20 cellular contexts compared by ENCODE assay signal in genomic region chr2:80711915-80712314, GRCh38.
DNase-seq lines count a peak whose midpoint lies in the region; ATAC-seq, FAIRE-seq and TF ChIP-seq lines count a peak whose summit lies in the region.
"Had no signal": no experiment of that assay in that cellular context is flagged by ENCODE, and none has a peak within 500 bp of the region (broad histone marks: within the 10 kb centered on the region; RNA-seq: fewer than 3 reads in every experiment).

No MANE protein-coding gene starts in this region.

- DNase-seq in A549 (ENCODE audit: low read depth in 1 of 2, low spot score in 1 of 2) (no peak), IMR-90 (no peak), H1 (ENCODE audit: low read depth in 1 of 2, low spot score in 2 of 2) (no peak), esophagus muscularis mucosa (ENCODE audit: extremely low spot score) (no peak), hepatocyte (ENCODE audit: low spot score) (no peak)
- DNase-seq: 8988T; AML-193; Caco-2; Calu3; CD4-positive, alpha-beta T cell; CD8-positive, alpha-beta T cell; DMS79 treated with DMSO at 0.1 percent for 48 hours; GF-D8 had no signal

- H3K23ac ChIP-seq in IMR-90 (ENCODE audit: low read depth, low read length) (no peak overlapping the region), H1 (ENCODE audit: insufficient read length) (no peak overlapping the region)

- H3K9ac ChIP-seq in IMR-90 (ENCODE audit: low read depth, low read length): no peak overlapping the region
- H3K9ac ChIP-seq in H1 (replicated peaks in 1 of 4; ENCODE audit: extremely low read depth in 1 of 4, low read depth in 3 of 4, low read length in 3 of 4): no peak overlapping the region
- H3K9ac ChIP-seq: BLaER1 treated with 17β-estradiol and CSF1 and Interleukin-3, amounts not matched to agents 10 nM and 100 nM had no signal

- H3K4ac ChIP-seq in IMR-90 (ENCODE audit: low read depth, low read length) (no peak overlapping the region), H1 (replicated peaks; ENCODE audit: insufficient read length, low read depth, low read length) (no peak overlapping the region)

- CTCF ChIA-PET in A549 (lab: Yijun Ruan, JAX) (no interaction called here), IMR-90 (lab: Yijun Ruan, JAX) (interaction anchor here (0.7 kb wide), 1 partner anchor 1538 kb away, joined by 3 read pairs; no protein-coding TSS in a partner anchor), H1 (lab: Charles Lee; ENCODE audit: partially characterized antibody) (no interaction called here)

- H3K79me2 ChIP-seq in H1 (ENCODE audit: control insufficient read depth in 1 of 2, insufficient read depth in 2 of 2, low read length in 2 of 2) (no peaks in the 10 kb centered on the region), hepatocyte (no peaks in the 10 kb centered on the region)

- no peaks in the 10 kb centered on the region for H3K9me1 ChIP-seq in IMR-90 (ENCODE audit: insufficient read depth, low read length)

- H2BK20ac ChIP-seq in IMR-90 (ENCODE audit: low read depth, low read length) (no peak overlapping the region), H1 (ENCODE audit: low read length) (no peak overlapping the region)

- no peaks in the 10 kb centered on the region for H3K23me2 ChIP-seq in H1 (ENCODE audit: low read depth, low read length)

- no peaks in the 10 kb centered on the region for H4K20me1 ChIP-seq in IMR-90 (ENCODE audit: insufficient read depth, low read length)
- H4K20me1 ChIP-seq in H1 (replicated peaks in 1 of 2; ENCODE audit: control insufficient read depth in 1 of 2, insufficient read depth in 2 of 2, low read length in 2 of 2): no peaks in the 10 kb centered on the region
- no peaks in the 10 kb centered on the region for H4K20me1 ChIP-seq in hepatocyte (ENCODE audit: insufficient read depth, poor library complexity, severe bottlenecking)
- H4K20me1 ChIP-seq: BLaER1 treated with 17β-estradiol and CSF1 and Interleukin-3, amounts not matched to agents 10 nM and 100 nM had no signal

- FAIRE-seq in A549 (lab: Jason Lieb, UNC) (no peak), H1 (lab: Jason Lieb, UNC) (no peak)
- FAIRE-seq: A204.1, D721Med, G401.6, GM12891, GM19239 had no signal

- H3K36me3 ChIP-seq in IMR-90 (ENCODE audit: control insufficient read depth, insufficient read depth, low read length) (no peaks in the 10 kb centered on the region), H1 (ENCODE audit: control insufficient read depth in 2 of 4, insufficient read depth in 4 of 4, low read length in 3 of 4) (no peaks in the 10 kb centered on the region), esophagus muscularis mucosa (no peaks in the 10 kb centered on the region), hepatocyte (replicated peaks; ENCODE audit: insufficient read depth, low read depth) (no peaks in the 10 kb centered on the region)
- H3K36me3 ChIP-seq: BLaER1 treated with 17β-estradiol and CSF1 and Interleukin-3, amounts not matched to agents 10 nM and 100 nM had no signal

- no peak for ATAC-seq in A549
- ATAC-seq in IMR-90 (ENCODE audit: low read depth): no peak
- ATAC-seq: CD8-positive, alpha-beta T cell had no signal

- TF ChIP-seq RAD21 in A549 (conservative IDR thresholded peaks at IDR 0.05 in 1 of 2, IDR thresholded peaks at IDR 0.05 in 1 of 2) (no peak), IMR-90 (IDR thresholded peaks at IDR 0.05; ENCODE audit: low read length) (no peak), H1 (IDR thresholded peaks at IDR 0.05 in 1 of 2, conservative IDR thresholded peaks at IDR 0.05 in 1 of 2; ENCODE audit: low read depth in 2 of 2, low read length in 2 of 2) (no peak)

- H2AFZ ChIP-seq in IMR-90 (replicated peaks; ENCODE audit: low read length, poor library complexity) (no peak overlapping the region), H1 (ENCODE audit: low read length) (no peak overlapping the region), hepatocyte (no peak overlapping the region)

- H3K9me3 ChIP-seq in A549: peaks cover 5% of the 10 kb centered on the region; the same call in 2 of the 3 replicates
- peaks cover 5% of the 10 kb centered on the region; the same call in 1 of the 2 replicates for H3K9me3 ChIP-seq in IMR-90 (ENCODE audit: control insufficient read depth, insufficient read depth, low read length)
- no peaks in the 10 kb centered on the region for H3K9me3 ChIP-seq in H1 (ENCODE audit: insufficient read depth in 2 of 2, low read depth in 1 of 2, low read length in 1 of 2)
- H3K9me3 ChIP-seq in esophagus muscularis mucosa: no peaks in the 10 kb centered on the region
- no peaks in the 10 kb centered on the region for H3K9me3 ChIP-seq in hepatocyte (ENCODE audit: low read depth)
- H3K9me3 ChIP-seq: BLaER1 treated with 17β-estradiol and CSF1 and Interleukin-3, amounts not matched to agents 10 nM and 100 nM; Caco-2 had no signal

- intact Hi-C loops in IMR-90 (cut with micrococcal nuclease) (no loop called here), esophagus muscularis mucosa (cut with DNase I) (no loop called here)

- H3K56ac ChIP-seq in IMR-90 (ENCODE audit: extremely low read depth, insufficient read depth, low read length): no peak overlapping the region
- H3K56ac ChIP-seq in H1 (replicated peaks; ENCODE audit: insufficient read length, low read depth, low read length): no peak overlapping the region

- H3K27ac ChIP-seq in A549 (no peak overlapping the region), IMR-90 (ENCODE audit: insufficient read depth, low read length) (no peak overlapping the region), H1 (ENCODE audit: low read depth, low read length) (no peak overlapping the region), esophagus muscularis mucosa (replicated peaks in 1 of 4) (no peak overlapping the region), hepatocyte (no peak overlapping the region)
- H3K27ac ChIP-seq: BLaER1 treated with 17β-estradiol and CSF1 and Interleukin-3, amounts not matched to agents 10 nM and 100 nM; C4-2B had no signal

- POLR2A ChIA-PET in A549 (lab: Yijun Ruan, JAX) (no interaction called here), IMR-90 (lab: Charles Lee; ENCODE audit: unreplicated experiment) (no interaction called here), H1 (lab: Charles Lee; ENCODE audit: partially characterized antibody) (no interaction called here)

- no peak for TF ChIP-seq EP300 in A549 (IDR thresholded peaks at IDR 0.05)
- TF ChIP-seq EP300 in H1 (IDR thresholded peaks at IDR 0.05; ENCODE audit: borderline replicate concordance in 1 of 2, low read depth in 2 of 2, low read length in 2 of 2): no peak
- no peak for TF ChIP-seq EP300 in esophagus muscularis mucosa (IDR thresholded peaks at IDR 0.05)

- no peak overlapping the region for H2BK5ac ChIP-seq in IMR-90 (ENCODE audit: low read depth, low read length, poor library complexity, severe bottlenecking)
- H2BK5ac ChIP-seq in H1 (ENCODE audit: low read depth, low read length): no peak overlapping the region

- TF ChIP-seq CTCF in A549 (IDR thresholded peaks at IDR 0.05): no peak
- no peak for TF ChIP-seq CTCF in IMR-90 (conservative IDR thresholded peaks at IDR 0.05; ENCODE audit: low read depth, low read length)
- no peak for TF ChIP-seq CTCF in H1 (IDR thresholded peaks at IDR 0.05; ENCODE audit: control extremely low read depth in 1 of 3, insufficient read depth in 1 of 3, low read depth in 1 of 3, low read length in 3 of 3)
- TF ChIP-seq CTCF in esophagus muscularis mucosa (IDR thresholded peaks at IDR 0.05): no peak
- no peak for TF ChIP-seq CTCF in hepatocyte (IDR thresholded peaks at IDR 0.05; ENCODE audit: poor library complexity)

- H3K79me1 ChIP-seq in IMR-90 (ENCODE audit: low read depth in 1 of 2, low read length in 2 of 2) (no peaks in the 10 kb centered on the region), H1 (ENCODE audit: low read depth, low read length) (no peaks in the 10 kb centered on the region)

- no peak overlapping the region for H3K4me2 ChIP-seq in A549
- no peak overlapping the region for H3K4me2 ChIP-seq in IMR-90 (ENCODE audit: low read depth, low read length)
- H3K4me2 ChIP-seq in H1 (ENCODE audit: insufficient read depth in 1 of 2, low read depth in 2 of 2, low read length in 2 of 2): no peak overlapping the region
- no peak overlapping the region for H3K4me2 ChIP-seq in hepatocyte
- H3K4me2 ChIP-seq: BLaER1 treated with 17β-estradiol and CSF1 and Interleukin-3, amounts not matched to agents 10 nM and 100 nM had no signal

- H3K4me1 ChIP-seq in A549 (no peaks in the 10 kb centered on the region), IMR-90 (ENCODE audit: control insufficient read depth, insufficient read depth, low read length) (no peaks in the 10 kb centered on the region), H1 (replicated peaks in 1 of 4; ENCODE audit: control insufficient read depth in 3 of 4, insufficient read depth in 4 of 4, low read length in 3 of 4) (no peaks in the 10 kb centered on the region), esophagus muscularis mucosa (peaks cover 0 to 4% (median under 1%) of the 10 kb centered on the region in 4 donors), hepatocyte (ENCODE audit: insufficient read depth) (no peaks in the 10 kb centered on the region)
- H3K4me1 ChIP-seq: BLaER1 treated with 17β-estradiol and CSF1 and Interleukin-3, amounts not matched to agents 10 nM and 100 nM; Caco-2 had no signal

- no peak overlapping the region for H2BK120ac ChIP-seq in IMR-90 (ENCODE audit: low read depth, low read length)
- no peak overlapping the region for H2BK120ac ChIP-seq in H1 (replicated peaks; ENCODE audit: low read depth, low read length)

- H4K91ac ChIP-seq in IMR-90 (ENCODE audit: insufficient read depth, low read depth, low read length) (no peak overlapping the region), H1 (replicated peaks; ENCODE audit: insufficient read length, low read length) (no peak overlapping the region)

- H2AK9ac ChIP-seq in IMR-90 (replicated peaks; ENCODE audit: low read depth, low read length, poor library complexity): no peak overlapping the region

- H2BK15ac ChIP-seq in IMR-90 (ENCODE audit: low read depth, low read length) (no peak overlapping the region), H1 (ENCODE audit: low read length) (no peak overlapping the region)

- TF ChIP-seq POLR2A in A549 (IDR thresholded peaks at IDR 0.05; ENCODE audit: low read length) (no peak), IMR-90 (IDR thresholded peaks at IDR 0.05; ENCODE audit: low read depth, low read length) (no peak), H1 (IDR thresholded peaks at IDR 0.05; ENCODE audit: control extremely low read depth in 1 of 2, low read depth in 2 of 2, low read length in 2 of 2) (no peak), esophagus muscularis mucosa (IDR thresholded peaks at IDR 0.05; ENCODE audit: low read depth) (no peak)

- H2BK12ac ChIP-seq in H1 (ENCODE audit: low read depth, low read length): no peak overlapping the region

- in situ Hi-C loops in IMR-90 (cut with MboI; ENCODE audit: low sequenced_read_pairs): no loop called here

- H3K4me3 ChIP-seq in A549 (no peak overlapping the region), IMR-90 (ENCODE audit: insufficient read depth, low read depth, low read length) (no peak overlapping the region), H1 (ENCODE audit: extremely low read depth in 1 of 4, insufficient read depth in 2 of 4, low read depth in 3 of 4, low read length in 4 of 4) (no peak overlapping the region), esophagus muscularis mucosa (no peak overlapping the region), hepatocyte (no peak overlapping the region)
- H3K4me3 ChIP-seq: BLaER1 treated with 17β-estradiol and CSF1 and Interleukin-3, amounts not matched to agents 10 nM and 100 nM had no signal

- BruUV-seq in IMR-90 (replicated peaks; lab: Mats Ljungman, UMichigan): no TSS peak

- H2AK5ac ChIP-seq in IMR-90 (ENCODE audit: low read depth, low read length): no peak overlapping the region
- H2AK5ac ChIP-seq in H1 (ENCODE audit: low read depth, low read length): no peak overlapping the region

- H3K27me3 ChIP-seq in IMR-90 (ENCODE audit: control insufficient read depth, insufficient read depth, low read length) (no peaks in the 10 kb centered on the region), H1 (replicated peaks in 1 of 4; ENCODE audit: control insufficient read depth in 3 of 4, extremely low read depth in 1 of 4, insufficient read depth in 3 of 4, low read length in 3 of 4) (no peaks in the 10 kb centered on the region), esophagus muscularis mucosa (no peaks in the 10 kb centered on the region), hepatocyte (no peaks in the 10 kb centered on the region)
- H3K27me3 ChIP-seq: BLaER1 treated with 17β-estradiol and CSF1 and Interleukin-3, amounts not matched to agents 10 nM and 100 nM had no signal

- no peak overlapping the region for H3K18ac ChIP-seq in IMR-90 (ENCODE audit: low read depth, low read length)
- no peak overlapping the region for H3K18ac ChIP-seq in H1 (ENCODE audit: extremely low read depth, low read length)

- H3K14ac ChIP-seq in IMR-90 (replicated peaks; ENCODE audit: low read depth, low read length) (no peak overlapping the region), H1 (ENCODE audit: insufficient read length) (no peak overlapping the region)

- no peak overlapping the region for H4K5ac ChIP-seq in IMR-90 (ENCODE audit: low read depth, low read length)
- no peak overlapping the region for H4K5ac ChIP-seq in H1 (ENCODE audit: insufficient read length, low read depth, low read length)

- dilution Hi-C loops in IMR-90 (cut with HindIII; ENCODE audit: low sequenced_read_pairs, unreplicated experiment): no loop called here

- no peak overlapping the region for H4K8ac ChIP-seq in IMR-90 (ENCODE audit: low read depth in 2 of 2, low read length in 2 of 2)
- no peak overlapping the region for H4K8ac ChIP-seq in H1 (ENCODE audit: extremely low read depth, insufficient read depth, low read length)

- no peaks in the 10 kb centered on the region for H3K9me2 ChIP-seq in hepatocyte (replicated peaks; ENCODE audit: insufficient read depth)

Comparison
In these comparisons a context has a peak if more than half of its experiments do, and no peak if none do; other contexts are left out.
1. Of the 18 proteins assayed by ChIP-seq in both H1 and A549: peak only in H1: none; only in A549: none; in both: MAFK; in neither: 17.